In genomic region chr11:106625566-106625965, GRCh38 we compare ENCODE assay signal across 22 cellular contexts.
DNase-seq lines count a peak whose midpoint lies in the region; ATAC-seq and TF ChIP-seq lines count a peak whose summit lies in the region.
"Had no signal": no experiment of that assay in that cellular context is flagged by ENCODE, and none has a peak within 500 bp of the region (broad histone marks: within the 10 kb centered on the region; RNA-seq: fewer than 3 reads in every experiment).

No MANE protein-coding gene starts in this region.

- H3K4me3 ChIP-seq in fibroblast of pulmonary artery (replicated peaks; ENCODE audit: low read depth, low read length) = no peak overlapping the region
- H3K4me3 ChIP-seq: A549, BLaER1, GM12878, K562, MG63 had no signal

- ATAC-seq in HG03025 (IDR thresholded peaks at IDR 0.05; ENCODE audit: low FRiP score, unreplicated experiment) = no peak
- ATAC-seq: A549, GM12878, HCT116, K562 had no signal

- peak; percentile 11 for DNase-seq in HT1080 (ENCODE audit: low read depth)
- DNase-seq in amniotic epithelial cell (ENCODE audit: low read depth) = peak; percentile 19
- peak; percentile 34 for DNase-seq in fibroblast of pulmonary artery (ENCODE audit: low read depth)
- no peak for DNase-seq in activated naive CD4-positive, alpha-beta T cell treated with Interleukin-2 at 50 U/mL for 16 hours
- no peak for DNase-seq in NCI-H1092 treated with DMSO at 0.1 percent for 48 hours (lab: John Stamatoyannopoulos, UW)
- DNase-seq in NCI-H510A treated with DMSO at 0.1 percent for 48 hours (lab: John Stamatoyannopoulos, UW) = no peak
- DNase-seq: CD4-positive, alpha-beta T cell; COR-L47; DMS79; MG63; NCI-H1417 treated with DMSO at 0.1 percent for 48 hours; NCI-H1930; NCI-H2227 treated with DMSO at 0.1 percent for 48 hours; NCI-H510A; NCI-H774; NK-92 treated with Interleukin-12 subunit alpha and Interleukin-12 subunit beta, amount 100 ng/mL, for 24 hours had no signal

- no peak for TF ChIP-seq CTCF in fibroblast of pulmonary artery (IDR thresholded peaks at IDR 0.05; ENCODE audit: low read length, missing control alignments)

Comparison
In these comparisons a context has a peak if more than half of its experiments do, and no peak if none do; other contexts are left out.
1. DNase-seq: peak in HT1080 (single experiment), amniotic epithelial cell (single experiment) and fibroblast of pulmonary artery (single experiment); none in activated naive CD4-positive, alpha-beta T cell treated with Interleukin-2 at 50 U/mL for 16 hours (single experiment), NCI-H1092 treated with DMSO at 0.1 percent for 48 hours (single experiment) and NCI-H510A treated with DMSO at 0.1 percent for 48 hours (single experiment).